In the genomic region with DNA sequence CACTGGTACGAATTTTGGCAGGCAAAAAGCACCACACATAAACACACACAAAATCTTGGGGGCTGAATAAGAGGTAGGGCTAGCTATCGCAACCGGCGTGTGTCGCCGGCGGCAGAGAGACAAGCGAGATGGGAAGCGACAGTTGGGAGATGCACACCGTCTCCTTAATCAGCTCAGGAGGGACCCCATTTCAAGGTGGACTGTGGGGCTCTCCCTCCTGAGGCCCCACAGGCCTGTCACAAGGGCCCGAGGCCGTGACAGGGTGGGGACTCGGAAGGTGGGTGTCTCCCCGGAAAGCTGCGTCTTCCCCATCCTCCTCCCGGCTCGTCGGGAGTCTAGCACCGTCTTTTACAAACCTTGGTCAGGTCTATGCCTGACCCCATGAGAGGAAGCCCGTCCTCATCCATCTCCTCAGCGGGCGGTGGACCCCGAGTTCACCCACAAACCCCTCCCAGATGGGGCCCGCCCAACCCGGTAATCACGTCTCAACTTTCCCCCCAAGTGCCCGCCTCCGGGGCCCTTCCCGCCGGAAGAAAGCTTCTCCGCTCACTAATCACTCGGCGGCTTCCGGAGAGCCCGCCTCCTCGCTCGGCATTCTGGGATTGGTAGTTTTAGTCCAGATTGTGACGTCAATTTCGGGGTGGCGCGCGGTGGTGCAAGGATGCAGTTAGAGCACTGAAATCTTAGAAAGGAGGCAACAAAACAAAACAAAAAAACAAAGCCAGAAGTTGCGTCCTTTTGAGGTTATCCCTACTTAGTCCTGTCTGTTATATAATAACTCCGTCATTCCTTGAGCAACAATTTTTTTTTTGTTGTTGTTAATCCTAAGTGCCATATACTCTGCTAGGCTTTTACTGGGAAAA, we compare ENCODE assay signal across 1 cellular context.
TF ChIP-seq lines count a peak whose summit lies in the region.

A gene with protein sequence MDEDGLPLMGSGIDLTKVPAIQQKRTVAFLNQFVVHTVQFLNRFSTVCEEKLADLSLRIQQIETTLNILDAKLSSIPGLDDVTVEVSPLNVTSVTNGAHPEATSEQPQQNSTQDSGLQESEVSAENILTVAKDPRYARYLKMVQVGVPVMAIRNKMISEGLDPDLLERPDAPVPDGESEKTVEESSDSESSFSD (minus strand): TSS at position 436 of the 863 bp plus-strand sequence. CDS start 29 bp downstream, at position 407.

TF ChIP-seq in HepG2, 621 proteins besides CTCF, POLR2A, EP300 and RAD21 (continued from another document and continues in another):
- TF ChIP-seq ZFP62 (CRISPR knock-in tag; IDR thresholded peaks at IDR 0.05) (no peak), ZNF530 (CRISPR knock-in tag; IDR thresholded peaks at IDR 0.05; ENCODE audit: low read depth) (no peak), SMAD3 (CRISPR knock-in tag; IDR thresholded peaks at IDR 0.05) (no peak), MIER3 (CRISPR knock-in tag; IDR thresholded peaks at IDR 0.05; ENCODE audit: borderline replicate concordance) (peak; percentile 43; the same call in 1 of the 2 replicates), KAT8 (CRISPR knock-in tag; IDR thresholded peaks at IDR 0.05) (peak; percentile 66), CBX2 (IDR thresholded peaks at IDR 0.05; ENCODE audit: low read depth, low read length) (no peak), CBX2 (CRISPR knock-in tag; IDR thresholded peaks at IDR 0.05; ENCODE audit: low read depth) (no peak), SP5 (CRISPR knock-in tag; IDR thresholded peaks at IDR 0.05; ENCODE audit: borderline replicate concordance, low read depth) (peak; percentile 54; the same call in 1 of the 2 replicates), ZNF138 (CRISPR knock-in tag; IDR thresholded peaks at IDR 0.05; ENCODE audit: low read depth) (no peak), ATF7-NPFF (CRISPR knock-in tag; IDR thresholded peaks at IDR 0.05; ENCODE audit: low read depth) (no peak), NFIC (IDR thresholded peaks at IDR 0.05; ENCODE audit: low read length) (no peak), HNRNPUL1 (IDR thresholded peaks at IDR 0.05; ENCODE audit: low read depth, low read length) (no peak), MTF2 (CRISPR knock-in tag; IDR thresholded peaks at IDR 0.05; ENCODE audit: borderline replicate concordance) (no peak), CCDC6 (CRISPR knock-in tag; IDR thresholded peaks at IDR 0.05) (no peak; the same call in 1 of the 2 replicates), TBP (CRISPR knock-in tag; IDR thresholded peaks at IDR 0.05) (no peak)
- TF ChIP-seq, protein P1, sequence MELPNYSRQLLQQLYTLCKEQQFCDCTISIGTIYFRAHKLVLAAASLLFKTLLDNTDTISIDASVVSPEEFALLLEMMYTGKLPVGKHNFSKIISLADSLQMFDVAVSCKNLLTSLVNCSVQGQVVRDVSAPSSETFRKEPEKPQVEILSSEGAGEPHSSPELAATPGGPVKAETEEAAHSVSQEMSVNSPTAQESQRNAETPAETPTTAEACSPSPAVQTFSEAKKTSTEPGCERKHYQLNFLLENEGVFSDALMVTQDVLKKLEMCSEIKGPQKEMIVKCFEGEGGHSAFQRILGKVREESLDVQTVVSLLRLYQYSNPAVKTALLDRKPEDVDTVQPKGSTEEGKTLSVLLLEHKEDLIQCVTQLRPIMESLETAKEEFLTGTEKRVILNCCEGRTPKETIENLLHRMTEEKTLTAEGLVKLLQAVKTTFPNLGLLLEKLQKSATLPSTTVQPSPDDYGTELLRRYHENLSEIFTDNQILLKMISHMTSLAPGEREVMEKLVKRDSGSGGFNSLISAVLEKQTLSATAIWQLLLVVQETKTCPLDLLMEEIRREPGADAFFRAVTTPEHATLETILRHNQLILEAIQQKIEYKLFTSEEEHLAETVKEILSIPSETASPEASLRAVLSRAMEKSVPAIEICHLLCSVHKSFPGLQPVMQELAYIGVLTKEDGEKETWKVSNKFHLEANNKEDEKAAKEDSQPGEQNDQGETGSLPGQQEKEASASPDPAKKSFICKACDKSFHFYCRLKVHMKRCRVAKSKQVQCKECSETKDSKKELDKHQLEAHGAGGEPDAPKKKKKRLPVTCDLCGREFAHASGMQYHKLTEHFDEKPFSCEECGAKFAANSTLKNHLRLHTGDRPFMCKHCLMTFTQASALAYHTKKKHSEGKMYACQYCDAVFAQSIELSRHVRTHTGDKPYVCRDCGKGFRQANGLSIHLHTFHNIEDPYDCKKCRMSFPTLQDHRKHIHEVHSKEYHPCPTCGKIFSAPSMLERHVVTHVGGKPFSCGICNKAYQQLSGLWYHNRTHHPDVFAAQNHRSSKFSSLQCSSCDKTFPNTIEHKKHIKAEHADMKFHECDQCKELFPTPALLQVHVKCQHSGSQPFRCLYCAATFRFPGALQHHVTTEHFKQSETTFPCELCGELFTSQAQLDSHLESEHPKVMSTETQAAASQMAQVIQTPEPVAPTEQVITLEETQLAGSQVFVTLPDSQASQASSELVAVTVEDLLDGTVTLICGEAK (IDR thresholded peaks at IDR 0.05) = peak; percentile 27; the same call in 1 of the 2 replicates
- TF ChIP-seq, protein P1 (CRISPR knock-in tag; IDR thresholded peaks at IDR 0.05) = no peak
- TF ChIP-seq, protein P2, sequence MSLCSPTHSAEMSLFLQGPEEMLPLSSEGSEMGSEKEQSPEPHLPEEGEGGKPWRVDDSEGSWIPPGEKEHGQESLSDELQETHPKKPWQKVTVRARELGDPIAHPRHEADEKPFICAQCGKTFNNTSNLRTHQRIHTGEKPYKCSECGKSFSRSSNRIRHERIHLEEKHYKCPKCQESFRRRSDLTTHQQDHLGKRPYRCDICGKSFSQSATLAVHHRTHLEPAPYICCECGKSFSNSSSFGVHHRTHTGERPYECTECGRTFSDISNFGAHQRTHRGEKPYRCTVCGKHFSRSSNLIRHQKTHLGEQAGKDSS (CRISPR knock-in tag; IDR thresholded peaks at IDR 0.05; ENCODE audit: borderline replicate concordance, low read depth) = no peak
- TF ChIP-seq, protein P3, sequence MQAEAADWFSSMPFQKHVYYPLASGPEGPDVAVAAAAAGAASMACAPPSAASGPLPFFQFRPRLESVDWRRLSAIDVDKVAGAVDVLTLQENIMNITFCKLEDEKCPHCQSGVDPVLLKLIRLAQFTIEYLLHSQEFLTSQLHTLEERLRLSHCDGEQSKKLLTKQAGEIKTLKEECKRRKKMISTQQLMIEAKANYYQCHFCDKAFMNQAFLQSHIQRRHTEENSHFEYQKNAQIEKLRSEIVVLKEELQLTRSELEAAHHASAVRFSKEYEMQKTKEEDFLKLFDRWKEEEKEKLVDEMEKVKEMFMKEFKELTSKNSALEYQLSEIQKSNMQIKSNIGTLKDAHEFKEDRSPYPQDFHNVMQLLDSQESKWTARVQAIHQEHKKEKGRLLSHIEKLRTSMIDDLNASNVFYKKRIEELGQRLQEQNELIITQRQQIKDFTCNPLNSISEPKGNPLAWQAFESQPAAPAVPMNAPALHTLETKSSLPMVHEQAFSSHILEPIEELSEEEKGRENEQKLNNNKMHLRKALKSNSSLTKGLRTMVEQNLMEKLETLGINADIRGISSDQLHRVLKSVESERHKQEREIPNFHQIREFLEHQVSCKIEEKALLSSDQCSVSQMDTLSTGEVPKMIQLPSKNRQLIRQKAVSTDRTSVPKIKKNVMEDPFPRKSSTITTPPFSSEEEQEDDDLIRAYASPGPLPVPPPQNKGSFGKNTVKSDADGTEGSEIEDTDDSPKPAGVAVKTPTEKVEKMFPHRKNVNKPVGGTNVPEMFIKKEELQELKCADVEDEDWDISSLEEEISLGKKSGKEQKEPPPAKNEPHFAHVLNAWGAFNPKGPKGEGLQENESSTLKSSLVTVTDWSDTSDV (CRISPR knock-in tag; IDR thresholded peaks at IDR 0.05) = no peak
- TF ChIP-seq, protein P4, sequence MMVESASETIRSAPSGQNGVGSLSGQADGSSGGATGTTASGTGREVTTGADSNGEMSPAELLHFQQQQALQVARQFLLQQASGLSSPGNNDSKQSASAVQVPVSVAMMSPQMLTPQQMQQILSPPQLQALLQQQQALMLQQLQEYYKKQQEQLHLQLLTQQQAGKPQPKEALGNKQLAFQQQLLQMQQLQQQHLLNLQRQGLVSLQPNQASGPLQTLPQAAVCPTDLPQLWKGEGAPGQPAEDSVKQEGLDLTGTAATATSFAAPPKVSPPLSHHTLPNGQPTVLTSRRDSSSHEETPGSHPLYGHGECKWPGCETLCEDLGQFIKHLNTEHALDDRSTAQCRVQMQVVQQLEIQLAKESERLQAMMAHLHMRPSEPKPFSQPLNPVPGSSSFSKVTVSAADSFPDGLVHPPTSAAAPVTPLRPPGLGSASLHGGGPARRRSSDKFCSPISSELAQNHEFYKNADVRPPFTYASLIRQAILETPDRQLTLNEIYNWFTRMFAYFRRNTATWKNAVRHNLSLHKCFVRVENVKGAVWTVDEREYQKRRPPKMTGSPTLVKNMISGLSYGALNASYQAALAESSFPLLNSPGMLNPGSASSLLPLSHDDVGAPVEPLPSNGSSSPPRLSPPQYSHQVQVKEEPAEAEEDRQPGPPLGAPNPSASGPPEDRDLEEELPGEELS (CRISPR knock-in tag; IDR thresholded peaks at IDR 0.05) = no peak
- TF ChIP-seq, protein P5, sequence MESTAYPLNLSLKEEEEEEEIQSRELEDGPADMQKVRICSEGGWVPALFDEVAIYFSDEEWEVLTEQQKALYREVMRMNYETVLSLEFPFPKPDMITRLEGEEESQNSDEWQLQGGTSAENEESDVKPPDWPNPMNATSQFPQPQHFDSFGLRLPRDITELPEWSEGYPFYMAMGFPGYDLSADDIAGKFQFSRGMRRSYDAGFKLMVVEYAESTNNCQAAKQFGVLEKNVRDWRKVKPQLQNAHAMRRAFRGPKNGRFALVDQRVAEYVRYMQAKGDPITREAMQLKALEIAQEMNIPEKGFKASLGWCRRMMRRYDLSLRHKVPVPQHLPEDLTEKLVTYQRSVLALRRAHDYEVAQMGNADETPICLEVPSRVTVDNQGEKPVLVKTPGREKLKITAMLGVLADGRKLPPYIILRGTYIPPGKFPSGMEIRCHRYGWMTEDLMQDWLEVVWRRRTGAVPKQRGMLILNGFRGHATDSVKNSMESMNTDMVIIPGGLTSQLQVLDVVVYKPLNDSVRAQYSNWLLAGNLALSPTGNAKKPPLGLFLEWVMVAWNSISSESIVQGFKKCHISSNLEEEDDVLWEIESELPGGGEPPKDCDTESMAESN (CRISPR knock-in tag; conservative IDR thresholded peaks at IDR 0.05) = no peak; the same call in 1 of the 2 replicates
- TF ChIP-seq, protein P6, sequence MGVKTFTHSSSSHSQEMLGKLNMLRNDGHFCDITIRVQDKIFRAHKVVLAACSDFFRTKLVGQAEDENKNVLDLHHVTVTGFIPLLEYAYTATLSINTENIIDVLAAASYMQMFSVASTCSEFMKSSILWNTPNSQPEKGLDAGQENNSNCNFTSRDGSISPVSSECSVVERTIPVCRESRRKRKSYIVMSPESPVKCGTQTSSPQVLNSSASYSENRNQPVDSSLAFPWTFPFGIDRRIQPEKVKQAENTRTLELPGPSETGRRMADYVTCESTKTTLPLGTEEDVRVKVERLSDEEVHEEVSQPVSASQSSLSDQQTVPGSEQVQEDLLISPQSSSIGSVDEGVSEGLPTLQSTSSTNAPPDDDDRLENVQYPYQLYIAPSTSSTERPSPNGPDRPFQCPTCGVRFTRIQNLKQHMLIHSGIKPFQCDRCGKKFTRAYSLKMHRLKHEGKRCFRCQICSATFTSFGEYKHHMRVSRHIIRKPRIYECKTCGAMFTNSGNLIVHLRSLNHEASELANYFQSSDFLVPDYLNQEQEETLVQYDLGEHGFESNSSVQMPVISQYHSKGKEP (CRISPR knock-in tag; IDR thresholded peaks at IDR 0.05) = no peak
- TF ChIP-seq, protein P7, sequence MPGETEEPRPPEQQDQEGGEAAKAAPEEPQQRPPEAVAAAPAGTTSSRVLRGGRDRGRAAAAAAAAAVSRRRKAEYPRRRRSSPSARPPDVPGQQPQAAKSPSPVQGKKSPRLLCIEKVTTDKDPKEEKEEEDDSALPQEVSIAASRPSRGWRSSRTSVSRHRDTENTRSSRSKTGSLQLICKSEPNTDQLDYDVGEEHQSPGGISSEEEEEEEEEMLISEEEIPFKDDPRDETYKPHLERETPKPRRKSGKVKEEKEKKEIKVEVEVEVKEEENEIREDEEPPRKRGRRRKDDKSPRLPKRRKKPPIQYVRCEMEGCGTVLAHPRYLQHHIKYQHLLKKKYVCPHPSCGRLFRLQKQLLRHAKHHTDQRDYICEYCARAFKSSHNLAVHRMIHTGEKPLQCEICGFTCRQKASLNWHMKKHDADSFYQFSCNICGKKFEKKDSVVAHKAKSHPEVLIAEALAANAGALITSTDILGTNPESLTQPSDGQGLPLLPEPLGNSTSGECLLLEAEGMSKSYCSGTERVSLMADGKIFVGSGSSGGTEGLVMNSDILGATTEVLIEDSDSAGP (CRISPR knock-in tag; IDR thresholded peaks at IDR 0.05; ENCODE audit: borderline replicate concordance) = peak; percentile 40; the same call in 1 of the 2 replicates
- TF ChIP-seq, protein P8, sequence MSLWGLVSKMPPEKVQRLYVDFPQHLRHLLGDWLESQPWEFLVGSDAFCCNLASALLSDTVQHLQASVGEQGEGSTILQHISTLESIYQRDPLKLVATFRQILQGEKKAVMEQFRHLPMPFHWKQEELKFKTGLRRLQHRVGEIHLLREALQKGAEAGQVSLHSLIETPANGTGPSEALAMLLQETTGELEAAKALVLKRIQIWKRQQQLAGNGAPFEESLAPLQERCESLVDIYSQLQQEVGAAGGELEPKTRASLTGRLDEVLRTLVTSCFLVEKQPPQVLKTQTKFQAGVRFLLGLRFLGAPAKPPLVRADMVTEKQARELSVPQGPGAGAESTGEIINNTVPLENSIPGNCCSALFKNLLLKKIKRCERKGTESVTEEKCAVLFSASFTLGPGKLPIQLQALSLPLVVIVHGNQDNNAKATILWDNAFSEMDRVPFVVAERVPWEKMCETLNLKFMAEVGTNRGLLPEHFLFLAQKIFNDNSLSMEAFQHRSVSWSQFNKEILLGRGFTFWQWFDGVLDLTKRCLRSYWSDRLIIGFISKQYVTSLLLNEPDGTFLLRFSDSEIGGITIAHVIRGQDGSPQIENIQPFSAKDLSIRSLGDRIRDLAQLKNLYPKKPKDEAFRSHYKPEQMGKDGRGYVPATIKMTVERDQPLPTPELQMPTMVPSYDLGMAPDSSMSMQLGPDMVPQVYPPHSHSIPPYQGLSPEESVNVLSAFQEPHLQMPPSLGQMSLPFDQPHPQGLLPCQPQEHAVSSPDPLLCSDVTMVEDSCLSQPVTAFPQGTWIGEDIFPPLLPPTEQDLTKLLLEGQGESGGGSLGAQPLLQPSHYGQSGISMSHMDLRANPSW (CRISPR knock-in tag; IDR thresholded peaks at IDR 0.05; ENCODE audit: borderline replicate concordance) = no peak
